26 cellular contexts compared by ENCODE assay signal in the genomic region with DNA sequence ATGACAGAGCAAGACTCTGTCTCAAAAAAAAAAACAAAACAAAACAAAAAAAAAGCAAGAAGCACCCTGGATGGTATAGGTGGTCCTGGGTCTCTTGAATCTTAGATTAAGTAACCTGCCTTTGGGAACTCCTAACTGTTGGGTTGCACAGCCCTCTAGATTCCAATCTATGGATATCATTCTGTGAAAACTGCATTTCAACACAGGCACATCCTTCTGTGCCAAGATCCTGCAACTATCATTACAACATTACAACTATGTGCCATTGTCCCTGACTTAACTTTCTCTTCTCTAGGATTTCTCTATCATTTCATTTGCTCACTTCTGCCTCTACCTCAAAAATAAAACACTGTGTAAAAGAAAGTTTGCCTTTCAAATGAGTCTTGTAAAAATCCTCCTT. TPM values are rescaled to one million over a fixed set of nuclear protein-coding genes. Genes with fewer than 3 reads are reported as not detected.
A peak's percentile ranks its signal among the peaks of the same experiment; 100 is the strongest.
DNase-seq lines count a peak whose midpoint lies in the region; ATAC-seq and TF ChIP-seq lines count a peak whose summit lies in the region.
"Had no signal": no experiment of that assay in that cellular context is flagged by ENCODE, and none has a peak within 500 bp of the region (broad histone marks: within the 10 kb centered on the region; RNA-seq: fewer than 3 reads in every experiment).

No MANE protein-coding gene starts in this region.

- no peak for TF ChIP-seq CTCF in omental fat pad (IDR thresholded peaks at IDR 0.05)

- ATAC-seq in GM21529 (IDR thresholded peaks at IDR 0.05; ENCODE audit: unreplicated experiment) (no peak), omental fat pad (ENCODE audit: low FRiP score) (no peak)
- ATAC-seq: heart left ventricle; stimulated activated effector memory CD8-positive, alpha-beta T cell treated with anti-CD3 and anti-CD28 coated beads, Interleukin-12 subunit alpha, Interleukin-12 subunit beta, amount 100 ng/mL, for 72 hours had no signal

- peak overlapping the region; percentile 56 for H3K27ac ChIP-seq in cingulate gyrus (ENCODE audit: low read depth, low read length)
- H3K27ac ChIP-seq: cardiac muscle cell, heart left ventricle, parathyroid adenoma, right atrium auricular region, suprapubic skin had no signal

- DNase-seq in GM04503 (ENCODE audit: low read depth), result peak; percentile 35
- DNase-seq in iris pigment epithelial cell (ENCODE audit: low read depth), result peak; percentile 59
- DNase-seq in stromal cell of bone marrow (ENCODE audit: low read depth), result peak; percentile 25
- DNase-seq in RKO (ENCODE audit: low spot score), result no peak
- DNase-seq in stimulated activated CD4-positive, alpha-beta T cell treated with anti-CD3 and anti-CD28 coated beads, Interleukin-12 subunit alpha, Interleukin-12 subunit beta, amount 100 ng/mL, for 4 hours, result no peak
- DNase-seq in omental fat pad (ENCODE audit: low spot score), result no peak
- DNase-seq: activated CD4-positive, alpha-beta T cell treated with anti-CD3 and anti-CD28 coated beads, Interleukin-2, amount 50 U/mL, for 48 hours; activated naive CD4-positive, alpha-beta T cell treated with anti-CD3 and anti-CD28 coated beads for 36 hours; CD4-positive, alpha-beta T cell; dermis blood vessel endothelial cell; heart left ventricle; KBM-7; kidney glomerular epithelial cell; MG63; NCI-H1105 treated with DMSO at 0.1 percent for 48 hours; NCI-H1930; NCI-H226; stimulated activated CD4-positive, alpha-beta T cell treated with anti-CD3 and anti-CD28 coated beads, Interleukin-4, amount 100 ng/mL, for 24 hours; T-helper 1 cell had no signal

RNA-seq across cellular contexts. Expression of a gene that starts 9.0 kb away (rescaled TPM):
- 10 to 100 TPM in 2 of 4 donors, 1 to 10 TPM in 2; 7.8 to 15.9 (median 9.3) TPM for total RNA-seq in omental fat pad

Comparison
In these comparisons a context has a peak if more than half of its experiments do, and no peak if none do; other contexts are left out.
1. DNase-seq: peak in GM04503 (single experiment), iris pigment epithelial cell (single experiment) and stromal cell of bone marrow (single experiment); none in RKO (single experiment), stimulated activated CD4-positive, alpha-beta T cell treated with anti-CD3 and anti-CD28 coated beads, Interleukin-12 subunit alpha, Interleukin-12 subunit beta, amount 100 ng/mL, for 4 hours (single experiment) and omental fat pad (single experiment).